Comparison of ENCODE assay signal across 13 cellular contexts in genomic region chr5:43233946-43234345, GRCh38. TPM values are rescaled to one million over a fixed set of nuclear protein-coding genes. Genes with fewer than 3 reads are reported as not detected.
A peak's percentile ranks its signal among the peaks of the same experiment; 100 is the strongest.
DNase-seq lines count a peak whose midpoint lies in the region; ATAC-seq, FAIRE-seq and TF ChIP-seq lines count a peak whose summit lies in the region.
"Had no signal": no experiment of that assay in that cellular context is flagged by ENCODE, and none has a peak within 500 bp of the region (broad histone marks: within the 10 kb centered on the region; RNA-seq: fewer than 3 reads in every experiment).

No MANE protein-coding gene starts in this region.

- no peak overlapping the region for H3K4me3 ChIP-seq in ovary
- H3K4me3 ChIP-seq: pancreas had no signal

- WGBS in ovary, 3 donors, result 58 to 71% (median 68%) methylated on average over 3 of the region's 3 CpGs

- no peaks in the 10 kb centered on the region for H3K27me3 Mint-ChIP-seq in effector memory CD8-positive, alpha-beta T cell
- H3K27me3 Mint-ChIP-seq: activated naive CD8-positive, alpha-beta T cell had no signal

- no peak overlapping the region for H3K4me3 Mint-ChIP-seq in effector memory CD8-positive, alpha-beta T cell
- H3K4me3 Mint-ChIP-seq: activated naive CD8-positive, alpha-beta T cell; mesothelial cell of epicardium had no signal

- no peaks in the 10 kb centered on the region for H3K36me3 Mint-ChIP-seq in effector memory CD8-positive, alpha-beta T cell (ENCODE audit: insufficient read depth)
- H3K36me3 Mint-ChIP-seq: activated naive CD8-positive, alpha-beta T cell; mesothelial cell of epicardium had no signal

- no peak for TF ChIP-seq POLR2A in ovary (IDR thresholded peaks at IDR 0.05)

- H3K4me1 Mint-ChIP-seq in effector memory CD8-positive, alpha-beta T cell (ENCODE audit: low read depth in 2 of 2), result no peaks in the 10 kb centered on the region

- ATAC-seq in HG02763 (IDR thresholded peaks at IDR 0.05; ENCODE audit: unreplicated experiment), result peak; percentile 56
- peak; percentile 67 for ATAC-seq in HG03521 (IDR thresholded peaks at IDR 0.05; ENCODE audit: unreplicated experiment)
- no peak for ATAC-seq in effector memory CD8-positive, alpha-beta T cell (replicated peaks)
- ATAC-seq in left colon, result no peak
- ATAC-seq: pancreas had no signal

- no peaks in the 10 kb centered on the region for H3K4me1 ChIP-seq in ovary (ENCODE audit: insufficient read depth)

- no peaks in the 10 kb centered on the region for H3K36me3 ChIP-seq in ovary
- H3K36me3 ChIP-seq: pancreas had no signal

- peak; percentile 75 for FAIRE-seq in GM19239 (lab: Jason Lieb, UNC)
- FAIRE-seq: pancreas had no signal

- TF ChIP-seq EP300 in ovary (IDR thresholded peaks at IDR 0.05), result no peak

- intact Hi-C loops in left colon (cut with DNase I, micrococcal nuclease), result no loop called here
- intact Hi-C loops in ovary (cut with DNase I), result no loop called here

- no peaks in the 10 kb centered on the region for H3K9me3 Mint-ChIP-seq in effector memory CD8-positive, alpha-beta T cell
- H3K9me3 Mint-ChIP-seq: mesothelial cell of epicardium had no signal

- H3K9me3 ChIP-seq in ovary, result no peaks in the 10 kb centered on the region
- H3K9me3 ChIP-seq: pancreas had no signal

- no peak for TF ChIP-seq CTCF in GM13977 (IDR thresholded peaks at IDR 0.05; ENCODE audit: extremely low read depth, insufficient read depth, missing control alignments)
- TF ChIP-seq CTCF in ovary (IDR thresholded peaks at IDR 0.05), result no peak

- H3K27me3 ChIP-seq in ovary, result no peaks in the 10 kb centered on the region
- H3K27me3 ChIP-seq: pancreas had no signal

- in situ Hi-C loops in GM13977 (cut with MboI; ENCODE audit: low pct_unique_long_range_greater_than_20kb, low sequenced_read_pairs, unreplicated experiment), result no loop called here

- no peak overlapping the region for H3K27ac ChIP-seq in ovary
- H3K27ac ChIP-seq: KMS-11, pancreas had no signal

- DNase-seq in GM13977 (ENCODE audit: low spot score) (peak; percentile 38), GM19239 (ENCODE audit: insufficient read length, low spot score) (no peak), GDM1 (lab: John Stamatoyannopoulos, UW) (no peak), left colon (no peak), ovary (no peak)
- DNase-seq in effector memory CD8-positive, alpha-beta T cell, result no peak
- DNase-seq: activated CD4-positive, alpha-beta T cell treated with anti-CD3 and anti-CD28 coated beads, Interleukin-2, amount 50 U/mL, for 48 hours; pancreas had no signal

- H3K27ac Mint-ChIP-seq in effector memory CD8-positive, alpha-beta T cell, result no peak overlapping the region
- H3K27ac Mint-ChIP-seq: activated naive CD8-positive, alpha-beta T cell; mesothelial cell of epicardium had no signal

RNA-seq across cellular contexts. Expression of gene NIM1K, which starts 41.9 kb away (rescaled TPM):
- total RNA-seq in left colon, result under 1 TPM; 0.20 to 0.34 TPM
- under 1 TPM in 6 of 7 donors, not detected in 1; 0.12 to 0.78 (median 0.35) TPM for total RNA-seq in ovary
- under 1 TPM; 0.18 to 0.47 TPM for polyA plus RNA-seq in ovary

Comparison
In these comparisons a context has a peak if more than half of its experiments do, and no peak if none do; other contexts are left out.
1. ATAC-seq: peak in HG02763 (single experiment) and HG03521 (single experiment); none in effector memory CD8-positive, alpha-beta T cell (single experiment) and left colon (single experiment).